Comparison of ENCODE assay signal across 16 cellular contexts in the genomic region with DNA sequence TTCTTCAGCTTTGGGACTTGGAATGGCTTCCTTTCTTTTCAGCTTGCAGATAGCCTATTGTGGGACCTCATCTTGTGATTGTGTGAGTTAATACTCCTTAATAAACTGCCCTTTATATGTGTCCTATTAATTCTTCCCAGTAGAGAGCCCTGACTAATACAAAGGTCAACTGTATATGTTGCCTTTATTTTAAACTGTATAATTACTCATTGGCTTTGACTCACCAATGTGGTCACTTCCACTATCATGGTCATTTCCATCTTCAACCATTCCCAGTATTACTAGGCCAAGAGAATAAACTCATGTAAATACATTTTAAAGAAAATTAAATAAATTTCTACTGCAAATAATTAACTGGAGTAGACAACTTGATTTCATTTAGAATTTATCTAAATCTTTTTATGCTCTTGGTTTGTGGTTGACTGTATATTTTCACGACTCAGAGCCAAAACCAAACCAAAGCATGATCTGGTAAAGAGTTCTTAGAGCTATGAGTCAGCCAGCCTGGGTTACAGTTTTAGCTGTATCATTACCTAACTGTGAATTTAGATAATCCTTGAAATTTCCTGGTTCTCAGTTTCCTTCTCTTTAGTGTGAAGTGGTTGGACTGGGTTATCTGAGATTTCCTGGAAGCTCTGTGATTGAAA.
DNase-seq lines count a peak whose midpoint lies in the region; ATAC-seq, FAIRE-seq and TF ChIP-seq lines count a peak whose summit lies in the region.
"Had no signal": no experiment of that assay in that cellular context is flagged by ENCODE, and none has a peak within 500 bp of the region (broad histone marks: within the 10 kb centered on the region; RNA-seq: fewer than 3 reads in every experiment).

No MANE protein-coding gene starts in this region.

- H3K9me3 ChIP-seq in astrocyte (ENCODE audit: insufficient read depth, low read depth, low read length) (no peaks in the 10 kb centered on the region), aorta (ENCODE audit: control insufficient read depth, low read length) (no peaks in the 10 kb centered on the region)
- H3K9me3 ChIP-seq: gastroesophageal sphincter, vagina had no signal

- peaks cover 10% of the 10 kb centered on the region for H3K4me1 Mint-ChIP-seq in astrocyte (ENCODE audit: low read depth, unreplicated experiment)
- H3K4me1 Mint-ChIP-seq in activated CD8-positive, alpha-beta memory T cell treated with anti-CD3 and anti-CD28 coated beads, Interleukin-2, amount 10 ng/mL, durations not matched to agents 7 days and 5 days, result no peaks in the 10 kb centered on the region
- H3K4me1 Mint-ChIP-seq: B cell, neural progenitor cell had no signal

- peak; percentile 9 for FAIRE-seq in astrocyte (lab: Jason Lieb, UNC)

- CTCF ChIA-PET in AG04449 (lab: Yijun Ruan, JAX), result no interaction called here
- CTCF ChIA-PET in activated CD8-positive, alpha-beta memory T cell treated with anti-CD3 and anti-CD28 coated beads, Interleukin-2, amount 10 ng/mL, durations not matched to agents 7 days and 5 days (lab: Charles Lee), result no interaction called here

- H3K9me3 Mint-ChIP-seq in astrocyte (ENCODE audit: unreplicated experiment), result no peaks in the 10 kb centered on the region
- H3K9me3 Mint-ChIP-seq in activated CD8-positive, alpha-beta memory T cell treated with anti-CD3 and anti-CD28 coated beads, Interleukin-2, amount 10 ng/mL, durations not matched to agents 7 days and 5 days (ENCODE audit: low read depth), result no peaks in the 10 kb centered on the region
- H3K9me3 Mint-ChIP-seq: neural progenitor cell had no signal

- no peaks in the 10 kb centered on the region for H3K27me3 ChIP-seq in astrocyte (ENCODE audit: insufficient read depth, low read length)
- no peaks in the 10 kb centered on the region for H3K27me3 ChIP-seq in aorta (ENCODE audit: control insufficient read depth in 1 of 2, insufficient read depth in 2 of 2, low read length in 1 of 2)
- H3K27me3 ChIP-seq: gastroesophageal sphincter, neural progenitor cell, vagina had no signal

- H4K20me1 ChIP-seq in astrocyte (ENCODE audit: insufficient read depth, low read length), result no peaks in the 10 kb centered on the region

- no peaks in the 10 kb centered on the region for H3K79me2 ChIP-seq in astrocyte (ENCODE audit: insufficient read depth, low read length)

- H3K27me3 Mint-ChIP-seq in astrocyte (ENCODE audit: low read depth, unreplicated experiment), result no peaks in the 10 kb centered on the region
- no peaks in the 10 kb centered on the region for H3K27me3 Mint-ChIP-seq in activated CD8-positive, alpha-beta memory T cell treated with anti-CD3 and anti-CD28 coated beads, Interleukin-2, amount 10 ng/mL, durations not matched to agents 7 days and 5 days
- H3K27me3 Mint-ChIP-seq: B cell had no signal

- TF ChIP-seq CTCF in AG04449 (IDR thresholded peaks at IDR 0.05; ENCODE audit: insufficient read depth, low read length, missing control alignments) (no peak), astrocyte (IDR thresholded peaks at IDR 0.05; ENCODE audit: insufficient read depth, low read depth, low read length) (no peak)

- no peak overlapping the region for H3K4me3 Mint-ChIP-seq in astrocyte (ENCODE audit: unreplicated experiment)
- no peak overlapping the region for H3K4me3 Mint-ChIP-seq in activated CD8-positive, alpha-beta memory T cell treated with anti-CD3 and anti-CD28 coated beads, Interleukin-2, amount 10 ng/mL, durations not matched to agents 7 days and 5 days
- H3K4me3 Mint-ChIP-seq: B cell, neural progenitor cell had no signal

- no peak overlapping the region for H3K9ac ChIP-seq in astrocyte (ENCODE audit: low read length)
- H3K9ac ChIP-seq: neural progenitor cell had no signal

- intact Hi-C loops in aorta (cut with DNase I), result no loop called here

- H3K27ac ChIP-seq in astrocyte (ENCODE audit: low read depth, low read length) (peak overlapping the region; percentile 61), aorta (ENCODE audit: low read depth in 1 of 2, low read length in 2 of 2) (no peak overlapping the region)
- H3K27ac ChIP-seq: gastroesophageal sphincter, neural progenitor cell, vagina had no signal

- no peak overlapping the region for H2AFZ ChIP-seq in astrocyte (ENCODE audit: low read depth, low read length)
- H2AFZ ChIP-seq: neural progenitor cell had no signal

- H3K4me3 ChIP-seq in AG04449 (ENCODE audit: low read depth, low read length), result no peak overlapping the region
- H3K4me3 ChIP-seq in astrocyte (ENCODE audit: insufficient read depth, low read depth, low read length), result no peak overlapping the region
- H3K4me3 ChIP-seq in aorta (ENCODE audit: low read length in 2 of 2), result no peak overlapping the region
- H3K4me3 ChIP-seq: gastroesophageal sphincter, neural progenitor cell, vagina had no signal

- H3K4me1 ChIP-seq in astrocyte (ENCODE audit: insufficient read depth, low read length) (peaks cover 10% of the 10 kb centered on the region), aorta (ENCODE audit: control insufficient read depth in 1 of 2, insufficient read depth in 2 of 2, low read length in 2 of 2) (no peaks in the 10 kb centered on the region)
- H3K4me1 ChIP-seq: gastroesophageal sphincter, neural progenitor cell, vagina had no signal

- POLR2A ChIA-PET in AG04449 (lab: Yijun Ruan, JAX), result no interaction called here

- ATAC-seq in GM21515 (IDR thresholded peaks at IDR 0.05; ENCODE audit: unreplicated experiment) (no peak), aorta (ENCODE audit: low FRiP score) (no peak)
- ATAC-seq in activated CD8-positive, alpha-beta memory T cell treated with anti-CD3 and anti-CD28 coated beads, Interleukin-2, amount 10 ng/mL, durations not matched to agents 7 days and 5 days, result no peak
- ATAC-seq: gastroesophageal sphincter, left lobe of liver had no signal

- peak overlapping the region; percentile 74 for H3K27ac Mint-ChIP-seq in astrocyte (ENCODE audit: unreplicated experiment)
- H3K27ac Mint-ChIP-seq in activated CD8-positive, alpha-beta memory T cell treated with anti-CD3 and anti-CD28 coated beads, Interleukin-2, amount 10 ng/mL, durations not matched to agents 7 days and 5 days, result no peak overlapping the region
- H3K27ac Mint-ChIP-seq: B cell, neural progenitor cell had no signal

- no peaks in the 10 kb centered on the region for H3K36me3 Mint-ChIP-seq in astrocyte (ENCODE audit: low read depth, unreplicated experiment)
- no peaks in the 10 kb centered on the region for H3K36me3 Mint-ChIP-seq in activated CD8-positive, alpha-beta memory T cell treated with anti-CD3 and anti-CD28 coated beads, Interleukin-2, amount 10 ng/mL, durations not matched to agents 7 days and 5 days
- H3K36me3 Mint-ChIP-seq: neural progenitor cell had no signal

- WGBS in aorta, 2 donors, result 45 to 52% methylated on average over 1 of the region's 1 CpG

- peak overlapping the region; percentile 62 for H3K4me2 ChIP-seq in astrocyte (ENCODE audit: low read length)
- H3K4me2 ChIP-seq: neural progenitor cell had no signal

- DNase-seq in AG04449 (ENCODE audit: low read depth, low spot score) (peak; percentile 26), HS-27A (ENCODE audit: low read depth) (peak; percentile 45), astrocyte (ENCODE audit: low read depth) (peak; percentile 84), hepatic stellate cell (ENCODE audit: low spot score) (peak; percentile 14), midbrain (lab: John Stamatoyannopoulos, UW) (no peak), aorta (no peak)
- no peak for DNase-seq in activated CD8-positive, alpha-beta memory T cell treated with anti-CD3 and anti-CD28 coated beads, Interleukin-2, amount 10 ng/mL, durations not matched to agents 7 days and 5 days
- DNase-seq: activated CD4-positive, CD25-positive, alpha-beta regulatory T cell; NCI-H1417; NCI-H526 treated with DMSO at 0.1 percent for 48 hours had no signal

- H3K36me3 ChIP-seq in astrocyte (ENCODE audit: insufficient read depth, low read length), result no peaks in the 10 kb centered on the region
- H3K36me3 ChIP-seq in aorta (ENCODE audit: control insufficient read depth in 1 of 2, insufficient read depth in 2 of 2, low read length in 1 of 2), result no peaks in the 10 kb centered on the region
- H3K36me3 ChIP-seq: gastroesophageal sphincter, neural progenitor cell, vagina had no signal

Comparison
In these comparisons a context has a peak if more than half of its experiments do, and no peak if none do; other contexts are left out.
1. DNase-seq: peak in AG04449 (single experiment), HS-27A (single experiment), astrocyte (single experiment) and hepatic stellate cell (single experiment); none in midbrain (single experiment), activated CD8-positive, alpha-beta memory T cell treated with anti-CD3 and anti-CD28 coated beads, Interleukin-2, amount 10 ng/mL, durations not matched to agents 7 days and 5 days (single experiment) and aorta (0 of 2).